Comparison of ENCODE assay signal across 26 cellular contexts in genomic region chr7:69246758-69247157, GRCh38.
A peak's percentile ranks its signal among the peaks of the same experiment; 100 is the strongest.
DNase-seq lines count a peak whose midpoint lies in the region; ATAC-seq and TF ChIP-seq lines count a peak whose summit lies in the region.
"Had no signal": no experiment of that assay in that cellular context is flagged by ENCODE, and none has a peak within 500 bp of the region (broad histone marks: within the 10 kb centered on the region; RNA-seq: fewer than 3 reads in every experiment).

No MANE protein-coding gene starts in this region.

- no peak overlapping the region for H3K4me3 ChIP-seq in MG63
- no peak overlapping the region for H3K4me3 ChIP-seq in dorsolateral prefrontal cortex
- no peak overlapping the region for H3K4me3 ChIP-seq in right lobe of liver
- no peak overlapping the region for H3K4me3 ChIP-seq in testis
- H3K4me3 ChIP-seq: GM12878, neural progenitor cell, prostate gland, tibial artery had no signal

- H3K27me3 Mint-ChIP-seq in T-helper 17 cell: no peaks in the 10 kb centered on the region
- H3K27me3 Mint-ChIP-seq: activated CD4-positive, alpha-beta memory T cell treated with anti-CD3 and anti-CD28 coated beads for 36 hours had no signal

- peak in 2 of 4 donors; percentile 2 to 9 for ATAC-seq in right lobe of liver
- ATAC-seq in T-helper 17 cell: no peak
- ATAC-seq: GM12878, Panc1 had no signal

- H3K9me3 ChIP-seq in MG63 (no peaks in the 10 kb centered on the region), right lobe of liver (no peaks in the 10 kb centered on the region), testis (no peaks in the 10 kb centered on the region), T-helper 17 cell (ENCODE audit: control insufficient read depth, low read length, poor library complexity, severe bottlenecking) (no peaks in the 10 kb centered on the region)
- H3K9me3 ChIP-seq: prostate gland, tibial artery had no signal

- 63% methylated on average over 3 of the region's 3 CpGs for WGBS in right lobe of liver (ENCODE audit: insufficient coverage, low coverage, low lambda C conversion rate, missing lambda C conversion rate)
- WGBS in testis, 2 donors: 92 to 95% methylated on average over 2 to 3 of the region's 3 CpGs

- no peak overlapping the region for H3K27ac Mint-ChIP-seq in T-helper 17 cell
- H3K27ac Mint-ChIP-seq: activated CD4-positive, alpha-beta memory T cell treated with anti-CD3 and anti-CD28 coated beads for 36 hours; neural progenitor cell had no signal

- TF ChIP-seq CTCF in dorsolateral prefrontal cortex (IDR thresholded peaks at IDR 0.05 in 54 of 56, conservative IDR thresholded peaks at IDR 0.05 in 2 of 56; ENCODE audit: low read depth in 1 of 56, partially characterized antibody in 56 of 56) (no peak), right lobe of liver (IDR thresholded peaks at IDR 0.05) (no peak), testis (IDR thresholded peaks at IDR 0.05) (no peak)

- H3K27me3 ChIP-seq in MG63 (no peaks in the 10 kb centered on the region), dorsolateral prefrontal cortex (peaks cover 0 to 3% (median 0%) of the 10 kb centered on the region in 45 donors), right lobe of liver (no peaks in the 10 kb centered on the region), testis (no peaks in the 10 kb centered on the region)
- H3K27me3 ChIP-seq: tibial artery had no signal

- H3K36me3 Mint-ChIP-seq in T-helper 17 cell (ENCODE audit: low read depth): no peaks in the 10 kb centered on the region
- H3K36me3 Mint-ChIP-seq: activated CD4-positive, alpha-beta memory T cell treated with anti-CD3 and anti-CD28 coated beads for 36 hours; neural progenitor cell had no signal

- intact Hi-C loops in dorsolateral prefrontal cortex (cut with DNase I): no loop called here
- intact Hi-C loops in right lobe of liver (cut with DNase I): no loop called here
- intact Hi-C loops in testis (cut with DNase I; ENCODE audit: low total_unique reads): no loop called here

- H3K27ac ChIP-seq in dorsolateral prefrontal cortex: peak overlapping the region in 5 of 59 donors; percentile 17 to 69 (median 43)
- H3K27ac ChIP-seq in right lobe of liver: no peak overlapping the region
- H3K27ac ChIP-seq in testis: no peak overlapping the region
- H3K27ac ChIP-seq: neural progenitor cell, prostate gland, tibial artery had no signal

- no peaks in the 10 kb centered on the region for H3K4me1 Mint-ChIP-seq in T-helper 17 cell

- no peak for TF ChIP-seq POLR2A in right lobe of liver (IDR thresholded peaks at IDR 0.05)
- no peak for TF ChIP-seq POLR2A in testis (IDR thresholded peaks at IDR 0.05)

- H3K4me1 ChIP-seq in right lobe of liver (peaks cover 0 to 37% (median 17%) of the 10 kb centered on the region in 4 donors), testis (no peaks in the 10 kb centered on the region)
- H3K4me1 ChIP-seq: prostate gland, tibial artery had no signal

- DNase-seq in MG63 (peak; percentile 4), dorsolateral prefrontal cortex (peak in 7 of 10 donors; percentile 14 to 47 (median 41)), right lobe of liver (peak in 2 of 3 donors; percentile 28 to 54), testis (peak; percentile 28), SIG-M5 (lab: John Stamatoyannopoulos, UW) (no peak), T-helper 17 cell (no peak)
- DNase-seq in stimulated activated CD4-positive, alpha-beta T cell treated with anti-CD3 and anti-CD28 coated beads, Interleukin-12 subunit alpha, Interleukin-12 subunit beta, amount 100 ng/mL, for 4 hours: no peak
- no peak for DNase-seq in activated naive CD4-positive, alpha-beta T cell treated with anti-CD3 and anti-CD28 coated beads, Interleukin-2, amount 50 U/mL, for 16 hours
- DNase-seq: activated CD4-positive, alpha-beta memory T cell treated with anti-CD3 and anti-CD28 coated beads for 36 hours; activated CD4-positive, CD25-positive, alpha-beta regulatory T cell; activated effector memory CD4-positive, alpha-beta T cell treated with anti-CD3 and anti-CD28 coated beads, Interleukin-2, amount 50 U/mL, for 16 hours; COR-L47; cortex of kidney; DMS79; KG1; NCI-H1048; NCI-H187; NCI-H226; stimulated activated CD4-positive, alpha-beta T cell treated with anti-CD3 and anti-CD28 coated beads, Interleukin-4, amount 100 ng/mL, for 24 hours; stimulated activated naive CD4-positive, alpha-beta T cell treated with Interleukin-2 at 50 U/mL for 16 hours; T1000 had no signal

- H3K36me3 ChIP-seq in MG63 (no peaks in the 10 kb centered on the region), right lobe of liver (no peaks in the 10 kb centered on the region), testis (ENCODE audit: low read depth, missing control alignments) (no peaks in the 10 kb centered on the region)
- H3K36me3 ChIP-seq: neural progenitor cell, prostate gland, tibial artery had no signal

- no peak overlapping the region for H3K4me3 Mint-ChIP-seq in T-helper 17 cell
- H3K4me3 Mint-ChIP-seq: activated CD4-positive, alpha-beta memory T cell treated with anti-CD3 and anti-CD28 coated beads for 36 hours; neural progenitor cell had no signal

Comparison
In these comparisons a context has a peak if more than half of its experiments do, and no peak if none do; other contexts are left out.
1. DNase-seq: peak in MG63 (single experiment), dorsolateral prefrontal cortex (7 of 10), right lobe of liver (2 of 3) and testis (single experiment); none in stimulated activated CD4-positive, alpha-beta T cell treated with anti-CD3 and anti-CD28 coated beads, Interleukin-12 subunit alpha, Interleukin-12 subunit beta, amount 100 ng/mL, for 4 hours (single experiment), SIG-M5 (single experiment), T-helper 17 cell (0 of 3) and activated naive CD4-positive, alpha-beta T cell treated with anti-CD3 and anti-CD28 coated beads, Interleukin-2, amount 50 U/mL, for 16 hours (single experiment).